In the genomic region with DNA sequence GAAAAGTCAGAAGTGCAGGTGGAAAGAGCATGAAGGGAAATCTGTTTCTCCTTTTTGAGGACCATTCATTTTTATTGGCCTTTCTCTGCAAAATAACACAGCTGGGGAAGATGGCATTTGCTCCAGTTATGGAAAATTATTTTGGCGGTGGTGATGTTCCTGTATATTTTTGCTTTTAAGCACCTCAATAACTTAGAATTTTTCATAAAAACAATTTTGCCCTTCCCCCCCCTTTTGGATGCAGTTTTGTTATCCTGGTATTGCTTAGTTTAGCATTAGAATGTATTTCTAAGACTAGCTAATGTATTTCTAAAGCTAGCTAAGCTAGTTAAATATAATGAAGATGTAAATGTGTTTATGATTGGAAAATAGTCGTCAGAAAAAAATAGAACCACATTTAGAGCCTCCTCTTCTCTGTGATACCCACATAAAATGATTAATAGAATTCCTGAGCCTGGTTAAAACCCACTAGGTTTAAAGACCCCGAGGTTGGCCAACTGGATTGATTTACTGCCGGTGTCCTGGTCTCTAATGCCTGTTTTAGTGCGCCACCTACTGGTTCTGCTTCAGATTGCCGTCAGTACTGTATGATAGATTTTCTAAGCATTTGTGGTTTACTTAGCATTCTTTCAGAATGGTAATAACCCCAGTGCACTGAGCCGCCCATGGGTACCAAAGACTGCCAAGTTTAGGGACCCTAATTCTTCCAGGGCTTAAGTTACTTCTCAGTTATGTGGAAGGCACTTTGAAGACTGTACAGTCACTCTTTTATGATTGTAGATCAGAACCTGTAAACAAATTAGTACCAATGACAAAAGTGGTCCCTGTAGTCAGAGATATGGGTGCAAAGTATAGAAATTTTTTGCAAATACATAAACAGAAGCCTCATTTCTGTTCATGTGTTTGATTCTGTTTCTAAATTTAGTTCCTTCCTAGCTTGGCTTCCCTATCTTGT, we compare ENCODE assay signal across 8 cellular contexts. TPM values are rescaled to one million over a fixed set of nuclear protein-coding genes. Genes with fewer than 3 reads are reported as not detected.
DNase-seq lines count a peak whose midpoint lies in the region; ATAC-seq, FAIRE-seq and TF ChIP-seq lines count a peak whose summit lies in the region.

No MANE protein-coding gene starts in this region.

- no peaks in the 10 kb centered on the region for H3K9me3 Mint-ChIP-seq in activated B cell treated with CpG ODN at 0.5 μM for 24 hours

- intact Hi-C loops in activated B cell treated with CpG ODN at 0.5 μM for 24 hours (cut with micrococcal nuclease): loop anchor here (1.0 to 5.0 kb wide), 6 partner anchors 56 to 873 kb away; partner anchors contain the start of gene TLR6
- intact Hi-C loops in kidney (cut with DNase I): loop anchor here (10.0 kb wide), 1 partner anchor 351 kb away; no protein-coding TSS in a partner anchor

- CTCF ChIA-PET in GM10248 (lab: Yijun Ruan, JAX) (interaction anchor here (0.6 to 6.8 kb wide), 51 partner anchors 8 to 613 kb away, joined by 3 to 115 read pairs (median 4); no protein-coding TSS in a partner anchor), activated B cell treated with CpG ODN at 0.5 μM for 24 hours (lab: Charles Lee) (interaction anchor here (0.6 to 5.2 kb wide), 30 partner anchors 9 to 615 kb away, joined by 3 to 221 read pairs (median 4); partner anchors contain the start of gene TLR10)

- peak overlapping the region; percentile 46 for H3K27ac Mint-ChIP-seq in activated B cell treated with CpG ODN at 0.5 μM for 24 hours

- peaks cover 20% of the 10 kb centered on the region for H3K36me3 Mint-ChIP-seq in activated B cell treated with CpG ODN at 0.5 μM for 24 hours (ENCODE audit: low read depth)

- no peak overlapping the region for H3K4me3 ChIP-seq in cardiac fibroblast (replicated peaks in 1 of 2; ENCODE audit: low read depth in 2 of 2, low read length in 2 of 2)
- H3K4me3 ChIP-seq in kidney (ENCODE audit: low read length in 2 of 2): peak overlapping the region; percentile 45 to 48

- ATAC-seq in HG02943 (IDR thresholded peaks at IDR 0.05; ENCODE audit: low read depth, unreplicated experiment) (peak; percentile 67), activated B cell treated with CpG ODN at 0.5 μM for 24 hours (ENCODE audit: low read depth) (peak; percentile 75)

- H3K27me3 Mint-ChIP-seq in activated B cell treated with CpG ODN at 0.5 μM for 24 hours: no peaks in the 10 kb centered on the region

- peaks cover 66% of the 10 kb centered on the region for H3K4me1 Mint-ChIP-seq in activated B cell treated with CpG ODN at 0.5 μM for 24 hours

- peak overlapping the region in 1 of 2 donors; percentile 55 for H3K9ac ChIP-seq in kidney (ENCODE audit: low read length in 2 of 2)

- no peaks in the 10 kb centered on the region for H3K9me3 ChIP-seq in kidney (ENCODE audit: control insufficient read depth in 1 of 2, low read length in 2 of 2)

- H3K36me3 ChIP-seq in kidney (ENCODE audit: control insufficient read depth in 1 of 2, insufficient read depth in 2 of 2, low read length in 2 of 2): no peaks in the 10 kb centered on the region

- DNase-seq in GM10248 (ENCODE audit: extremely low spot score) (peak; percentile 67), NCI-H2227 (lab: John Stamatoyannopoulos, UW; ENCODE audit: unreplicated experiment) (peak; percentile 84), activated B cell treated with CpG ODN at 0.5 μM for 24 hours (peak; percentile 56), cardiac fibroblast (ENCODE audit: low read depth in 2 of 2) (peak; percentile 89 to 91), kidney (no peak), GM19240 (ENCODE audit: insufficient read length, low spot score) (no peak)
- peak; percentile 73 to 90 (median 74) for DNase-seq in stimulated activated CD4-positive, alpha-beta T cell treated with anti-CD3 and anti-CD28 coated beads, Interleukin-12 subunit alpha, Interleukin-12 subunit beta, amount 100 ng/mL, for 48 hours (ENCODE audit: low read depth in 2 of 3, low spot score in 1 of 3)

- POLR2A ChIA-PET in GM10248 (lab: Yijun Ruan, JAX) (interaction anchor here (0.6 to 1.2 kb wide), 2 partner anchors 9 to 1131 kb away, joined by 3 to 7 read pairs; no protein-coding TSS in a partner anchor), activated B cell treated with CpG ODN at 0.5 μM for 24 hours (lab: Charles Lee) (interaction anchor here (0.5 to 1.3 kb wide), 4 partner anchors 55 to 1941 kb away, joined by 3 to 7 read pairs (median 4); no protein-coding TSS in a partner anchor)

- peak overlapping the region in 1 of 2 donors; percentile 75 for H3K27ac ChIP-seq in kidney (ENCODE audit: low read depth in 2 of 2, low read length in 2 of 2)

- H3K4me3 Mint-ChIP-seq in activated B cell treated with CpG ODN at 0.5 μM for 24 hours: peak overlapping the region; percentile 53

- TF ChIP-seq CTCF in GM10248 (IDR thresholded peaks at IDR 0.05; ENCODE audit: control extremely low read depth, extremely low read depth, low read depth, missing control alignments): peak; percentile 84
- TF ChIP-seq CTCF in activated B cell treated with CpG ODN at 0.5 μM for 24 hours (IDR thresholded peaks at IDR 0.05): peak; percentile 21
- TF ChIP-seq CTCF in cardiac fibroblast (IDR thresholded peaks at IDR 0.05; ENCODE audit: low read depth, low read length): peak; percentile 85
- TF ChIP-seq CTCF in kidney (IDR thresholded peaks at IDR 0.05; ENCODE audit: borderline replicate concordance, extremely low read depth, insufficient read depth): peak; percentile 97

- no peak for FAIRE-seq in kidney (lab: Jason Lieb, UNC)

- H3K4me1 ChIP-seq in kidney (ENCODE audit: control insufficient read depth in 1 of 2, insufficient read depth in 1 of 2, low read depth in 1 of 2, low read length in 2 of 2): peaks cover 45 to 55% of the 10 kb centered on the region in 2 donors

RNA-seq across cellular contexts. Expression of gene KLF3, which starts 11.4 kb away (rescaled TPM):
- total RNA-seq in activated B cell treated with CpG ODN at 0.5 μM for 24 hours (14.5 and 15.9 TPM in 2 replicates), kidney (87.7 TPM)
- 9.3 TPM for polyA plus RNA-seq in kidney (ENCODE audit: insufficient read depth, low read depth, low replicate concordance)

Comparison
In these comparisons a context has a peak if more than half of its experiments do, and no peak if none do; other contexts are left out.
1. DNase-seq: peak in GM10248 (single experiment), NCI-H2227 (single experiment), activated B cell treated with CpG ODN at 0.5 μM for 24 hours (single experiment), cardiac fibroblast (2 of 2) and stimulated activated CD4-positive, alpha-beta T cell treated with anti-CD3 and anti-CD28 coated beads, Interleukin-12 subunit alpha, Interleukin-12 subunit beta, amount 100 ng/mL, for 48 hours (3 of 3); none in kidney (single experiment) and GM19240 (single experiment).
2. CTCF ChIP-seq: peak in every context shown above with its lines; median percentile 97 in kidney; 85 in cardiac fibroblast; 84 in GM10248; 21 in activated B cell treated with CpG ODN at 0.5 μM for 24 hours.
3. H3K4me3 ChIP-seq: peak in kidney (2 of 2); none in cardiac fibroblast (0 of 2).